16 cellular contexts compared by ENCODE assay signal in the genomic region with DNA sequence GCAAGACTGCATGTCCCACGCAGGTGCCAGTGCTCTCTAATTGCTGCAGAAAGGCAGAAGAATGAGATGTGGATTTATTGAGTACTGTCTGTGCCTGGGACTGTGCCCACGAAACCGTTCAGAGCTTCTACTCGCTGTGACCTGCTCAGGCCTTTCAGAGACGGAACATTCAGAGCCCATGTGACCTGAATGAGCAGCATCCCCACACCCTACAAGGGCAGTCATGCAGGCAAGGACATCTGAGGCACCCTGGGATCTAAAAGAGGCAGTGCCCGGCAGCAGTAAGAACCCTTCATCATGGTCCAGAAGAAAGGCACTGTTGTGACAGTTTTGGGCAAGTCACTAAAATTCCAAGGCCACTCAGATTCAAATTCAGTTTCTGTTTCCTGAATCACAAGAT. TPM values are rescaled to one million over a fixed set of nuclear protein-coding genes. Genes with fewer than 3 reads are reported as not detected.
DNase-seq lines count a peak whose midpoint lies in the region; ATAC-seq and TF ChIP-seq lines count a peak whose summit lies in the region.
"Had no signal": no experiment of that assay in that cellular context is flagged by ENCODE, and none has a peak within 500 bp of the region (broad histone marks: within the 10 kb centered on the region; RNA-seq: fewer than 3 reads in every experiment).

No MANE protein-coding gene starts in this region.

- TF ChIP-seq CTCF in Calu3 (IDR thresholded peaks at IDR 0.05; ENCODE audit: unreplicated experiment), result no peak
- no peak for TF ChIP-seq CTCF in retinal pigment epithelial cell (conservative IDR thresholded peaks at IDR 0.05; ENCODE audit: low read depth, low read length)
- no peak for TF ChIP-seq CTCF in A673 (conservative IDR thresholded peaks at IDR 0.05; ENCODE audit: low read depth, low read length)

- CTCF ChIA-PET in Calu3 (lab: Charles Lee), result no interaction called here
- CTCF ChIA-PET in A673 (lab: Charles Lee), result no interaction called here

- BruUV-seq in Calu3 (replicated peaks; lab: Mats Ljungman, UMichigan) (no TSS peak), A673 (replicated peaks; lab: Mats Ljungman, UMichigan) (no TSS peak)

- peak; percentile 22 for DNase-seq in Calu3
- peak; percentile 11 for DNase-seq in astrocyte of the hippocampus (ENCODE audit: low read depth, low spot score)
- DNase-seq in iris pigment epithelial cell (ENCODE audit: low read depth), result peak; percentile 8
- no peak for DNase-seq in retinal pigment epithelial cell (ENCODE audit: low read depth)
- no peak for DNase-seq in A673 (ENCODE audit: low spot score)
- no peak for DNase-seq in D341Med (ENCODE audit: low spot score)
- DNase-seq in NCI-H446 treated with DMSO at 0.1 percent for 48 hours (lab: John Stamatoyannopoulos, UW), result no peak
- DNase-seq: activated naive CD4-positive, alpha-beta T cell treated with anti-CD3 and anti-CD28 coated beads, Interleukin-2, amount 10 ng/mL, durations not matched to agents 7 days and 5 days; endodermal cell; HCEC 1CT; NCI-H1092 treated with DMSO at 0.1 percent for 48 hours; NCI-H2227 treated with DMSO at 0.1 percent for 48 hours; sigmoid colon had no signal

- H3K27me3 ChIP-seq in A673 (replicated peaks; ENCODE audit: insufficient read depth, low read depth, low read length, poor library complexity), result no peaks in the 10 kb centered on the region
- H3K27me3 ChIP-seq: sigmoid colon had no signal

- no peaks in the 10 kb centered on the region for H3K36me3 Mint-ChIP-seq in Calu3 (ENCODE audit: insufficient read depth, unreplicated experiment)
- H3K36me3 Mint-ChIP-seq: activated naive CD4-positive, alpha-beta T cell treated with anti-CD3 and anti-CD28 coated beads, Interleukin-2, amount 10 ng/mL, durations not matched to agents 7 days and 5 days had no signal

- no peak for ATAC-seq in GM18858 (IDR thresholded peaks at IDR 0.05; ENCODE audit: unreplicated experiment)

- H3K27ac ChIP-seq in A673 (ENCODE audit: low read depth, low read length, poor library complexity, severe bottlenecking), result no peak overlapping the region
- H3K27ac ChIP-seq: sigmoid colon, VCaP had no signal

- H3K4me1 ChIP-seq in A673 (ENCODE audit: insufficient read depth, low read length, poor library complexity, severe bottlenecking), result no peaks in the 10 kb centered on the region
- H3K4me1 ChIP-seq: sigmoid colon had no signal

- no peaks in the 10 kb centered on the region for H3K36me3 ChIP-seq in A673 (ENCODE audit: insufficient read depth, low read length, poor library complexity, severe bottlenecking)
- H3K36me3 ChIP-seq: sigmoid colon had no signal

- H3K4me3 Mint-ChIP-seq in Calu3 (ENCODE audit: low read depth, unreplicated experiment), result peak overlapping the region; percentile 41
- H3K4me3 Mint-ChIP-seq: activated naive CD4-positive, alpha-beta T cell treated with anti-CD3 and anti-CD28 coated beads, Interleukin-2, amount 10 ng/mL, durations not matched to agents 7 days and 5 days; endodermal cell; stimulated activated naive CD8-positive, alpha-beta T cell treated with anti-CD3 and anti-CD28 coated beads, Interleukin-15, Interleukin-2, amounts not matched to agents 100 ng/mL and 50 ng/mL, for 24 hours had no signal

- no peaks in the 10 kb centered on the region for H3K9me3 Mint-ChIP-seq in Calu3 (ENCODE audit: low read depth, unreplicated experiment)
- H3K9me3 Mint-ChIP-seq: activated naive CD4-positive, alpha-beta T cell treated with anti-CD3 and anti-CD28 coated beads, Interleukin-2, amount 10 ng/mL, durations not matched to agents 7 days and 5 days; stimulated activated naive CD8-positive, alpha-beta T cell treated with anti-CD3 and anti-CD28 coated beads, Interleukin-15, Interleukin-2, amounts not matched to agents 100 ng/mL and 50 ng/mL, for 24 hours had no signal

- peak overlapping the region; percentile 82 for H3K27ac Mint-ChIP-seq in Calu3 (ENCODE audit: unreplicated experiment)
- H3K27ac Mint-ChIP-seq: activated naive CD4-positive, alpha-beta T cell treated with anti-CD3 and anti-CD28 coated beads, Interleukin-2, amount 10 ng/mL, durations not matched to agents 7 days and 5 days; endodermal cell; stimulated activated naive CD8-positive, alpha-beta T cell treated with anti-CD3 and anti-CD28 coated beads, Interleukin-15, Interleukin-2, amounts not matched to agents 100 ng/mL and 50 ng/mL, for 24 hours had no signal

- no peaks in the 10 kb centered on the region for H3K9me3 ChIP-seq in A673 (ENCODE audit: low read depth, low read length, poor library complexity, severe bottlenecking)
- H3K9me3 ChIP-seq: sigmoid colon had no signal

- POLR2A ChIA-PET in A673 (lab: Charles Lee; ENCODE audit: low non-redundant PET), result no interaction called here

- H3K4me3 ChIP-seq in retinal pigment epithelial cell (ENCODE audit: low read length) (peak overlapping the region; percentile 20), A673 (ENCODE audit: low read depth, low read length, poor library complexity, severe bottlenecking) (no peak overlapping the region)
- H3K4me3 ChIP-seq: sigmoid colon had no signal

- intact Hi-C loops in Calu3 (cut with micrococcal nuclease; ENCODE audit: unreplicated experiment) (loop anchor here (2.0 to 5.0 kb wide), 2 partner anchors 15 to 42 kb away; partner anchors contain the start of genes COL4A3 and COL4A4), A673 (cut with micrococcal nuclease; ENCODE audit: unreplicated experiment) (no loop called here)

- H3K27me3 Mint-ChIP-seq in Calu3 (ENCODE audit: unreplicated experiment), result no peaks in the 10 kb centered on the region
- H3K27me3 Mint-ChIP-seq: stimulated activated naive CD8-positive, alpha-beta T cell treated with anti-CD3 and anti-CD28 coated beads, Interleukin-15, Interleukin-2, amounts not matched to agents 100 ng/mL and 50 ng/mL, for 24 hours had no signal

- H3K4me1 Mint-ChIP-seq in Calu3 (ENCODE audit: low read depth, unreplicated experiment), result peaks cover 64% of the 10 kb centered on the region
- H3K4me1 Mint-ChIP-seq: activated naive CD4-positive, alpha-beta T cell treated with anti-CD3 and anti-CD28 coated beads, Interleukin-2, amount 10 ng/mL, durations not matched to agents 7 days and 5 days; endodermal cell had no signal

RNA-seq across cellular contexts. Expression of gene COL4A3, which starts 15.9 kb away (rescaled TPM):
- total RNA-seq in Calu3 (2022) (17.6 and 20.2 TPM in 2 replicates), A673 (2021) (not detected in 2 replicates)

RNA-seq across cellular contexts. Expression of gene COL4A4, which starts 16.3 kb away (rescaled TPM):
- total RNA-seq in Calu3 (2022) (17.2 and 19.4 TPM in 2 replicates), A673 (2021) (0.11 TPM in 1 of 2 replicates, not detected in the other)

Comparison
In these comparisons a context has a peak if more than half of its experiments do, and no peak if none do; other contexts are left out.
1. DNase-seq: peak in Calu3 (single experiment), astrocyte of the hippocampus (single experiment) and iris pigment epithelial cell (single experiment); none in retinal pigment epithelial cell (single experiment), A673 (single experiment), D341Med (single experiment) and NCI-H446 treated with DMSO at 0.1 percent for 48 hours (single experiment).
2. RNA of gene COL4A3, which starts 15.9 kb away (total RNA-seq): 17.6 to 20.2 TPM in Calu3; not detected in A673; every median in the first group is over 10 times any median in the second.
3. RNA of gene COL4A4, which starts 16.3 kb away (total RNA-seq): 17.2 to 19.4 TPM in Calu3; 0.11 TPM in A673; every median in the first group is over 10 times any median in the second.